Comparison of ENCODE assay signal across 8 cellular contexts in genomic region chr21:29849735-29850176, GRCh38.
DNase-seq lines count a peak whose midpoint lies in the region; ATAC-seq, FAIRE-seq and TF ChIP-seq lines count a peak whose summit lies in the region.

No MANE protein-coding gene starts in this region.

- H3K9ac ChIP-seq in SU-DHL-6 (ENCODE audit: low read length) (no peak overlapping the region), K562 (ENCODE audit: insufficient read depth in 1 of 2, low read depth in 2 of 2, low read length in 2 of 2) (no peak overlapping the region)

- DNase-seq in ACHN (peak; percentile 55), GM18507 (ENCODE audit: extremely low spot score, insufficient read length, low read depth) (peak; percentile 12), NCI-H1105 treated with DMSO at 0.1 percent for 48 hours (lab: John Stamatoyannopoulos, UW) (peak; percentile 59), K562 (ENCODE audit: extremely low read depth in 1 of 4, low spot score in 3 of 4) (peak; percentile 62 to 88 (median 69)), iPS DF 4.7 (ENCODE audit: extremely low read depth, low spot score) (peak; percentile 36)
- peak; percentile 20 for DNase-seq in stimulated activated CD4-positive, alpha-beta T cell treated with anti-CD3 and anti-CD28 coated beads, Interleukin-12 subunit alpha, Interleukin-12 subunit beta, amount 100 ng/mL, for 4 hours

- CTCF ChIA-PET in K562 (lab: Yijun Ruan, JAX; ENCODE audit: low intra/inter-chr PET ratio): interaction anchor here (1.3 kb wide), 1 partner anchor 373 kb away, joined by 4 read pairs; no protein-coding TSS in a partner anchor

- POLR2A ChIA-PET in K562 (lab: Yijun Ruan, JAX): interaction anchor here (1.4 kb wide), 1 partner anchor 39 kb away, joined by 3 read pairs; no protein-coding TSS in a partner anchor

- H3F3A ChIP-seq in SU-DHL-6 (ENCODE audit: insufficient read depth): no peaks in the 10 kb centered on the region

- WGBS in K562 (ENCODE audit: insufficient coverage, low coverage, missing lambda C conversion rate): 15% methylated on average over 6 of the region's 6 CpGs

- in situ Hi-C loops in ACHN (cut with HindIII; ENCODE audit: low pct_ligation_motif_present, low pct_unique_long_range_greater_than_20kb, low sequenced_read_pairs) (no loop called here), K562 (cut with MboI) (loop anchor here (5.0 kb wide), 1 partner anchor 367 kb away; no protein-coding TSS in a partner anchor)

- TF ChIP-seq CTCF in SU-DHL-6 (IDR thresholded peaks at IDR 0.05; ENCODE audit: insufficient read depth, low read length, poor library complexity, severe bottlenecking) (peak; percentile 72), K562 (IDR thresholded peaks at IDR 0.05 in 2 of 3, conservative IDR thresholded peaks at IDR 0.05 in 1 of 3; ENCODE audit: insufficient read depth in 2 of 3, low read depth in 1 of 3, low read length in 3 of 3) (peak; percentile 85 to 91 (median 87))

- TF ChIP-seq EP300 in K562 (IDR thresholded peaks at IDR 0.05; ENCODE audit: low read length): no peak; the same call in 1 of the 2 replicates

- no peak overlapping the region for H3K4me2 ChIP-seq in SU-DHL-6 (ENCODE audit: low read depth, low read length, poor library complexity, severe bottlenecking)
- H3K4me2 ChIP-seq in K562 (ENCODE audit: insufficient read depth, low read length): no peak overlapping the region

- no peak overlapping the region for H3K4me3 ChIP-seq in SU-DHL-6 (ENCODE audit: insufficient read depth, low read length, poor library complexity, severe bottlenecking)
- no peak overlapping the region for H3K4me3 ChIP-seq in K562

- no peak for TF ChIP-seq POLR2A in K562 (conservative IDR thresholded peaks at IDR 0.05)

- peak; percentile 97 for TF ChIP-seq RAD21 in K562 (CRISPR knock-in tag; conservative IDR thresholded peaks at IDR 0.05 in 1 of 2, IDR thresholded peaks at IDR 0.05 in 1 of 2)

- FAIRE-seq in GM18507 (lab: Jason Lieb, UNC): peak; percentile 80
- peak; percentile 86 for FAIRE-seq in K562 (lab: Jason Lieb, UNC)

- no peaks in the 10 kb centered on the region for H3K9me2 ChIP-seq in SU-DHL-6 (replicated peaks; ENCODE audit: insufficient read depth, low read length)

- no peaks in the 10 kb centered on the region for H3K9me3 ChIP-seq in SU-DHL-6 (ENCODE audit: insufficient read depth, low read length)
- no peaks in the 10 kb centered on the region for H3K9me3 ChIP-seq in K562 (replicated peaks; ENCODE audit: control insufficient read depth, insufficient read depth, low read depth, low read length)

- H3K9me1 ChIP-seq in K562 (ENCODE audit: control insufficient read depth, insufficient read depth, low read length): no peaks in the 10 kb centered on the region

- H4K20me1 ChIP-seq in SU-DHL-6 (ENCODE audit: low read depth, low read length): no peaks in the 10 kb centered on the region
- H4K20me1 ChIP-seq in K562 (replicated peaks; ENCODE audit: control insufficient read depth, insufficient read depth, low read length): no peaks in the 10 kb centered on the region

- no peaks in the 10 kb centered on the region for H3K79me2 ChIP-seq in SU-DHL-6 (ENCODE audit: insufficient read depth, low read length)
- H3K79me2 ChIP-seq in K562 (ENCODE audit: control insufficient read depth, insufficient read depth, low read length): no peaks in the 10 kb centered on the region

- peaks cover 0 to 3% of the 10 kb centered on the region in 2 experiments; a peak in 2 of 5 replicates for H3K4me1 ChIP-seq in K562 (replicated peaks in 1 of 2; ENCODE audit: control insufficient read depth in 2 of 2, insufficient read depth in 2 of 2, low read length in 2 of 2)

- H2AFZ ChIP-seq in SU-DHL-6 (ENCODE audit: low read depth, low read length, severe bottlenecking): no peak overlapping the region
- H2AFZ ChIP-seq in K562 (ENCODE audit: low read depth, low read length): peak overlapping the region; percentile 70

- H3K27me3 ChIP-seq in SU-DHL-6 (ENCODE audit: low read length) (no peaks in the 10 kb centered on the region), K562 (ENCODE audit: control insufficient read depth in 2 of 2, insufficient read depth in 2 of 2, low read length in 2 of 2) (no peaks in the 10 kb centered on the region)

- ATAC-seq in HG02870 (IDR thresholded peaks at IDR 0.05; ENCODE audit: unreplicated experiment) (peak; percentile 100), K562 (peak; percentile 100)

- H3K36me3 ChIP-seq in SU-DHL-6 (ENCODE audit: low read length) (no peaks in the 10 kb centered on the region), K562 (ENCODE audit: control insufficient read depth, insufficient read depth, low read length) (no peaks in the 10 kb centered on the region)

- H3K27ac ChIP-seq in SU-DHL-6 (ENCODE audit: low read depth, low read length) (no peak overlapping the region), K562 (ENCODE audit: extremely low read depth, low read depth, low read length) (no peak overlapping the region)

- BruUV-seq in K562 (replicated peaks; lab: Mats Ljungman, UMichigan): no TSS peak

- intact Hi-C loops in K562 (cut with micrococcal nuclease): loop anchor here (1.0 to 10.0 kb wide), 8 partner anchors 174 to 755 kb away; no protein-coding TSS in a partner anchor

TF ChIP-seq in K562, 482 proteins besides CTCF, POLR2A, EP300 and RAD21 (continues in another document):
- peak; percentile 98 for TF ChIP-seq SMC3 (conservative IDR thresholded peaks at IDR 0.05; ENCODE audit: insufficient read depth, low read depth, low read length)
- no peak for TF ChIP-seq ZNF766 (CRISPR knock-in tag; conservative IDR thresholded peaks at IDR 0.05)
- TF ChIP-seq GATAD2B (IDR thresholded peaks at IDR 0.05; ENCODE audit: borderline replicate concordance): no peak
- TF ChIP-seq MAFF (IDR thresholded peaks at IDR 0.05; ENCODE audit: low read length): no peak
- TF ChIP-seq SETDB1 (IDR thresholded peaks at IDR 0.05; ENCODE audit: low read length): no peak
- 0 out of 2 replicates have a peak, but pooled peaks have one; percentile 23 for TF ChIP-seq ATF4 (CRISPR knock-in tag; IDR thresholded peaks at IDR 0.05)
- TF ChIP-seq DACH1 (IDR thresholded peaks at IDR 0.05; ENCODE audit: partially characterized antibody): no peak
- no peak for TF ChIP-seq ZNF586 (CRISPR knock-in tag; conservative IDR thresholded peaks at IDR 0.05)
- peak; percentile 88; the same call in 1 of the 2 replicates for TF ChIP-seq ARID2 (IDR thresholded peaks at IDR 0.05)
- 0 out of 2 replicates have a peak, but pooled peaks have one; percentile 20 for TF ChIP-seq ZNF41 (CRISPR knock-in tag; conservative IDR thresholded peaks at IDR 0.05)
- no peak for TF ChIP-seq REST (CRISPR knock-in tag; IDR thresholded peaks at IDR 0.05; ENCODE audit: low read depth)
- TF ChIP-seq SMARCA4 (IDR thresholded peaks at IDR 0.05): 0 out of 2 replicates have a peak, but pooled peaks have one; percentile 27
- no peak for TF ChIP-seq ZBTB2 (IDR thresholded peaks at IDR 0.05)
- no peak for TF ChIP-seq TCF15 (CRISPR knock-in tag; IDR thresholded peaks at IDR 0.05)
- TF ChIP-seq IFI16 (CRISPR knock-in tag; IDR thresholded peaks at IDR 0.05): no peak
- no peak for TF ChIP-seq TAF9B (IDR thresholded peaks at IDR 0.05; ENCODE audit: partially characterized antibody)
- peak; percentile 77 for TF ChIP-seq CC2D1A (IDR thresholded peaks at IDR 0.05)
- no peak for TF ChIP-seq PPARD (CRISPR knock-in tag; IDR thresholded peaks at IDR 0.05)

Comparison
In these comparisons a context has a peak if more than half of its experiments do, and no peak if none do; other contexts are left out.
1. DNase-seq: peak in every context shown above with its lines; median percentile 69 in K562; 59 in NCI-H1105 treated with DMSO at 0.1 percent for 48 hours; 55 in ACHN; 36 in iPS DF 4.7; 20 in stimulated activated CD4-positive, alpha-beta T cell treated with anti-CD3 and anti-CD28 coated beads, Interleukin-12 subunit alpha, Interleukin-12 subunit beta, amount 100 ng/mL, for 4 hours; 12 in GM18507.